1 cellular context compared by ENCODE assay signal in the genomic region with DNA sequence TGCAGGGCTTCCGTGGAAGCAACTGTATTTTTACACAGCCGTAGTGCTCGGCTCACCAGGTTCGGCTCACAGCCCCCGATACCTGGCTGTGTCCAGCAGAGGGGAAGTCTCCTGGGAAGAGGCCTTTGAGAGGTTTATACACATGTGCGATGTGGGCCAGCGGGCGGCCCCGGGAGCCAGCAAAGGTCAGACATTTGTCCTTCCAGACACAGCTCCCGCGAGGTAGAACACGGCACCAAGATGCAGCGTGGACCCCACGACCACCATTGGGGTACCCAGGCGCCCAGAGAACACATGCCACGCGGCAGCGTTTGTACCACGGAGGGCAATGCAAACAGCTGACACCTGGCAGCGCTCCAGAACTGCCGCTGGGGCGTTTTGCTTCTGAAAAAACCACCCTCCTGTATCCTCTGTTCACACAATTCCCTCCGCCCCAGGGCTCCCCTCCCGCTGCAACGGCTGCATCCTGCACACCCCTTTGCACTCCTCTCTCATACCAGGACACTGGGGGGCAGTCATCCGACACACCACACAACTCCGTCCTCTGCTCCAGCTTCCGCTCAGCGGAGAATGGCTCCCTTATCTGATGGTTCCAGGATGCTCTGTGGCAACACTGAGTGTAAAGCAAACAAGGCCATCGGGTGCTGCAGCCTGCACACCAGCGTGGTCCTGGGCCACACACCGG.
TF ChIP-seq lines count a peak whose summit lies in the region.

No MANE protein-coding gene starts in this region.

TF ChIP-seq in K562, 482 proteins besides CTCF, POLR2A, EP300 and RAD21 (continued from another document and continues in another):
- TF ChIP-seq MYNN (IDR thresholded peaks at IDR 0.05) (peak; percentile 24; the same call in 1 of the 2 replicates), MYNN (CRISPR knock-in tag; IDR thresholded peaks at IDR 0.05) (no peak), SRSF7 (optimal IDR thresholded peaks at IDR 0.05; ENCODE audit: low read depth, low read length) (no peak), ZNF436 (CRISPR knock-in tag; IDR thresholded peaks at IDR 0.05) (no peak), ZNF121 (CRISPR knock-in tag; conservative IDR thresholded peaks at IDR 0.05) (no peak), HEY1 (CRISPR knock-in tag; IDR thresholded peaks at IDR 0.05; ENCODE audit: borderline replicate concordance) (no peak), ZNF583 (CRISPR knock-in tag; IDR thresholded peaks at IDR 0.05) (no peak), POLR2B (IDR thresholded peaks at IDR 0.05; ENCODE audit: low read depth, partially characterized antibody) (no peak), CEBPG (CRISPR knock-in tag; IDR thresholded peaks at IDR 0.05) (peak; percentile 43; the same call in 1 of the 2 replicates), CEBPG (tag; conservative IDR thresholded peaks at IDR 0.05 in 1 of 2, IDR thresholded peaks at IDR 0.05 in 1 of 2) (peak; percentile 39 to 62; a peak in 1 of 4 replicates), DPF2 (IDR thresholded peaks at IDR 0.05) (peak; percentile 52), KDM1A (IDR thresholded peaks at IDR 0.05) (peak; percentile 94), MCM2 (IDR thresholded peaks at IDR 0.05; ENCODE audit: low read depth) (no peak), ZNF12 (CRISPR knock-in tag; IDR thresholded peaks at IDR 0.05) (no peak), NCOA1 (IDR thresholded peaks at IDR 0.05; ENCODE audit: low read depth) (no peak), ZNF347 (CRISPR knock-in tag; IDR thresholded peaks at IDR 0.05; ENCODE audit: low read depth) (no peak), CAMTA2 (CRISPR knock-in tag; conservative IDR thresholded peaks at IDR 0.05) (no peak), ZNF77 (CRISPR knock-in tag; IDR thresholded peaks at IDR 0.05) (no peak), ZNF384 (IDR thresholded peaks at IDR 0.05; ENCODE audit: low read depth, low read length) (no peak), ZNF224 (CRISPR knock-in tag; IDR thresholded peaks at IDR 0.05) (no peak), ZNF165 (CRISPR knock-in tag; IDR thresholded peaks at IDR 0.05; ENCODE audit: borderline replicate concordance) (no peak), YY1 (IDR thresholded peaks at IDR 0.05; ENCODE audit: borderline replicate concordance in 1 of 3, control insufficient read depth in 1 of 3, extremely low read depth in 1 of 3, insufficient read depth in 3 of 3, insufficient read length in 1 of 3, insufficient replicate concordance in 2 of 3, low read depth in 1 of 3, low read length in 2 of 3) (no peak), CBX2 (IDR thresholded peaks at IDR 0.05; ENCODE audit: insufficient read depth, low read length, poor library complexity, severe bottlenecking) (no peak), NR4A1 (CRISPR knock-in tag; IDR thresholded peaks at IDR 0.05) (no peak), NR4A1 (tag; IDR thresholded peaks at IDR 0.05) (no peak), HDAC8 (tag; IDR thresholded peaks at IDR 0.05) (no peak), ZEB2 (IDR thresholded peaks at IDR 0.05) (peak; percentile 39; the same call in 1 of the 2 replicates), ZNF76 (CRISPR knock-in tag; IDR thresholded peaks at IDR 0.05; ENCODE audit: borderline replicate concordance) (no peak), PHTF2 (CRISPR knock-in tag; IDR thresholded peaks at IDR 0.05) (no peak), EP400 (IDR thresholded peaks at IDR 0.05) (no peak), EZH2 (IDR thresholded peaks at IDR 0.05; ENCODE audit: borderline replicate concordance, low read depth, low read length) (no peak), SNIP1 (IDR thresholded peaks at IDR 0.05; ENCODE audit: low read depth) (no peak), ZNF253 (CRISPR knock-in tag; conservative IDR thresholded peaks at IDR 0.05) (no peak), TAF15 (IDR thresholded peaks at IDR 0.05; ENCODE audit: low read depth, low read length) (no peak), SMARCA4 (IDR thresholded peaks at IDR 0.05) (no peak; the same call in 1 of the 2 replicates), TRIM28 (IDR thresholded peaks at IDR 0.05) (no peak), ZNF263 (CRISPR knock-in tag; IDR thresholded peaks at IDR 0.05; ENCODE audit: borderline replicate concordance) (no peak), HLTF (IDR thresholded peaks at IDR 0.05) (no peak), HSF4 (CRISPR knock-in tag; IDR thresholded peaks at IDR 0.05; ENCODE audit: borderline replicate concordance) (no peak), NUFIP1 (IDR thresholded peaks at IDR 0.05; ENCODE audit: partially characterized antibody) (no peak), ZNF41 (CRISPR knock-in tag; conservative IDR thresholded peaks at IDR 0.05) (no peak), SRF (CRISPR knock-in tag; IDR thresholded peaks at IDR 0.05) (no peak), ELF4 (CRISPR knock-in tag; IDR thresholded peaks at IDR 0.05) (0 out of 2 replicates have a peak, but pooled peaks have one; percentile 20), ZNF766 (CRISPR knock-in tag; conservative IDR thresholded peaks at IDR 0.05) (no peak), TAF1 (IDR thresholded peaks at IDR 0.05; ENCODE audit: control insufficient read depth, extremely low read depth, insufficient read depth, low read length, severe bottlenecking) (no peak), ATF1 (CRISPR knock-in tag; IDR thresholded peaks at IDR 0.05) (no peak), ATF1 (tag; IDR thresholded peaks at IDR 0.05) (no peak), SAFB2 (IDR thresholded peaks at IDR 0.05; ENCODE audit: borderline replicate concordance, low read depth, low read length, severe bottlenecking) (no peak), PHF20 (IDR thresholded peaks at IDR 0.05; ENCODE audit: partially characterized antibody) (no peak), ZC3H11A (IDR thresholded peaks at IDR 0.05; ENCODE audit: low read depth, low read length) (no peak), L3MBTL2 (IDR thresholded peaks at IDR 0.05) (no peak), FIP1L1 (IDR thresholded peaks at IDR 0.05; ENCODE audit: low read depth, low read length, poor library complexity, severe bottlenecking) (no peak)
- TF ChIP-seq, protein P1, sequence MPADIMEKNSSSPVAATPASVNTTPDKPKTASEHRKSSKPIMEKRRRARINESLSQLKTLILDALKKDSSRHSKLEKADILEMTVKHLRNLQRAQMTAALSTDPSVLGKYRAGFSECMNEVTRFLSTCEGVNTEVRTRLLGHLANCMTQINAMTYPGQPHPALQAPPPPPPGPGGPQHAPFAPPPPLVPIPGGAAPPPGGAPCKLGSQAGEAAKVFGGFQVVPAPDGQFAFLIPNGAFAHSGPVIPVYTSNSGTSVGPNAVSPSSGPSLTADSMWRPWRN (IDR thresholded peaks at IDR 0.05; ENCODE audit: low read depth): no peak
- TF ChIP-seq, protein P2, sequence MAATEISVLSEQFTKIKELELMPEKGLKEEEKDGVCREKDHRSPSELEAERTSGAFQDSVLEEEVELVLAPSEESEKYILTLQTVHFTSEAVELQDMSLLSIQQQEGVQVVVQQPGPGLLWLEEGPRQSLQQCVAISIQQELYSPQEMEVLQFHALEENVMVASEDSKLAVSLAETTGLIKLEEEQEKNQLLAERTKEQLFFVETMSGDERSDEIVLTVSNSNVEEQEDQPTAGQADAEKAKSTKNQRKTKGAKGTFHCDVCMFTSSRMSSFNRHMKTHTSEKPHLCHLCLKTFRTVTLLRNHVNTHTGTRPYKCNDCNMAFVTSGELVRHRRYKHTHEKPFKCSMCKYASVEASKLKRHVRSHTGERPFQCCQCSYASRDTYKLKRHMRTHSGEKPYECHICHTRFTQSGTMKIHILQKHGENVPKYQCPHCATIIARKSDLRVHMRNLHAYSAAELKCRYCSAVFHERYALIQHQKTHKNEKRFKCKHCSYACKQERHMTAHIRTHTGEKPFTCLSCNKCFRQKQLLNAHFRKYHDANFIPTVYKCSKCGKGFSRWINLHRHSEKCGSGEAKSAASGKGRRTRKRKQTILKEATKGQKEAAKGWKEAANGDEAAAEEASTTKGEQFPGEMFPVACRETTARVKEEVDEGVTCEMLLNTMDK (IDR thresholded peaks at IDR 0.05; ENCODE audit: borderline replicate concordance, insufficient read depth, low read depth, low read length, poor library complexity, severe bottlenecking): no peak
- TF ChIP-seq, protein P3, sequence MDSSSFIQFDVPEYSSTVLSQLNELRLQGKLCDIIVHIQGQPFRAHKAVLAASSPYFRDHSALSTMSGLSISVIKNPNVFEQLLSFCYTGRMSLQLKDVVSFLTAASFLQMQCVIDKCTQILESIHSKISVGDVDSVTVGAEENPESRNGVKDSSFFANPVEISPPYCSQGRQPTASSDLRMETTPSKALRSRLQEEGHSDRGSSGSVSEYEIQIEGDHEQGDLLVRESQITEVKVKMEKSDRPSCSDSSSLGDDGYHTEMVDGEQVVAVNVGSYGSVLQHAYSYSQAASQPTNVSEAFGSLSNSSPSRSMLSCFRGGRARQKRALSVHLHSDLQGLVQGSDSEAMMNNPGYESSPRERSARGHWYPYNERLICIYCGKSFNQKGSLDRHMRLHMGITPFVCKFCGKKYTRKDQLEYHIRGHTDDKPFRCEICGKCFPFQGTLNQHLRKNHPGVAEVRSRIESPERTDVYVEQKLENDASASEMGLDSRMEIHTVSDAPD (CRISPR knock-in tag; IDR thresholded peaks at IDR 0.05): no peak
- TF ChIP-seq, protein P4, sequence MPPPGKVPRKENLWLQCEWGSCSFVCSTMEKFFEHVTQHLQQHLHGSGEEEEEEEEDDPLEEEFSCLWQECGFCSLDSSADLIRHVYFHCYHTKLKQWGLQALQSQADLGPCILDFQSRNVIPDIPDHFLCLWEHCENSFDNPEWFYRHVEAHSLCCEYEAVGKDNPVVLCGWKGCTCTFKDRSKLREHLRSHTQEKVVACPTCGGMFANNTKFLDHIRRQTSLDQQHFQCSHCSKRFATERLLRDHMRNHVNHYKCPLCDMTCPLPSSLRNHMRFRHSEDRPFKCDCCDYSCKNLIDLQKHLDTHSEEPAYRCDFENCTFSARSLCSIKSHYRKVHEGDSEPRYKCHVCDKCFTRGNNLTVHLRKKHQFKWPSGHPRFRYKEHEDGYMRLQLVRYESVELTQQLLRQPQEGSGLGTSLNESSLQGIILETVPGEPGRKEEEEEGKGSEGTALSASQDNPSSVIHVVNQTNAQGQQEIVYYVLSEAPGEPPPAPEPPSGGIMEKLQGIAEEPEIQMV (tag; conservative IDR thresholded peaks at IDR 0.05; ENCODE audit: low read depth): no peak
- TF ChIP-seq, protein P5, sequence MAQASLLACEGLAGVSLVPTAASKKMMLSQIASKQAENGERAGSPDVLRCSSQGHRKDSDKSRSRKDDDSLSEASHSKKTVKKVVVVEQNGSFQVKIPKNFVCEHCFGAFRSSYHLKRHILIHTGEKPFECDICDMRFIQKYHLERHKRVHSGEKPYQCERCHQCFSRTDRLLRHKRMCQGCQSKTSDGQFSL (CRISPR knock-in tag; IDR thresholded peaks at IDR 0.05): no peak
- TF ChIP-seq, protein P5 (tag; IDR thresholded peaks at IDR 0.05): no peak
- TF ChIP-seq, protein P6, sequence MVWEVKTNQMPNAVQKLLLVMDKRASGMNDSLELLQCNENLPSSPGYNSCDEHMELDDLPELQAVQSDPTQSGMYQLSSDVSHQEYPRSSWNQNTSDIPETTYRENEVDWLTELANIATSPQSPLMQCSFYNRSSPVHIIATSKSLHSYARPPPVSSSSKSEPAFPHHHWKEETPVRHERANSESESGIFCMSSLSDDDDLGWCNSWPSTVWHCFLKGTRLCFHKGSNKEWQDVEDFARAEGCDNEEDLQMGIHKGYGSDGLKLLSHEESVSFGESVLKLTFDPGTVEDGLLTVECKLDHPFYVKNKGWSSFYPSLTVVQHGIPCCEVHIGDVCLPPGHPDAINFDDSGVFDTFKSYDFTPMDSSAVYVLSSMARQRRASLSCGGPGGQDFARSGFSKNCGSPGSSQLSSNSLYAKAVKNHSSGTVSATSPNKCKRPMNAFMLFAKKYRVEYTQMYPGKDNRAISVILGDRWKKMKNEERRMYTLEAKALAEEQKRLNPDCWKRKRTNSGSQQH (CRISPR knock-in tag; IDR thresholded peaks at IDR 0.05): no peak
- TF ChIP-seq, protein P7, sequence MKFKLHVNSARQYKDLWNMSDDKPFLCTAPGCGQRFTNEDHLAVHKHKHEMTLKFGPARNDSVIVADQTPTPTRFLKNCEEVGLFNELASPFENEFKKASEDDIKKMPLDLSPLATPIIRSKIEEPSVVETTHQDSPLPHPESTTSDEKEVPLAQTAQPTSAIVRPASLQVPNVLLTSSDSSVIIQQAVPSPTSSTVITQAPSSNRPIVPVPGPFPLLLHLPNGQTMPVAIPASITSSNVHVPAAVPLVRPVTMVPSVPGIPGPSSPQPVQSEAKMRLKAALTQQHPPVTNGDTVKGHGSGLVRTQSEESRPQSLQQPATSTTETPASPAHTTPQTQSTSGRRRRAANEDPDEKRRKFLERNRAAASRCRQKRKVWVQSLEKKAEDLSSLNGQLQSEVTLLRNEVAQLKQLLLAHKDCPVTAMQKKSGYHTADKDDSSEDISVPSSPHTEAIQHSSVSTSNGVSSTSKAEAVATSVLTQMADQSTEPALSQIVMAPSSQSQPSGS (CRISPR knock-in tag; IDR thresholded peaks at IDR 0.05): no peak
- TF ChIP-seq, protein P8, sequence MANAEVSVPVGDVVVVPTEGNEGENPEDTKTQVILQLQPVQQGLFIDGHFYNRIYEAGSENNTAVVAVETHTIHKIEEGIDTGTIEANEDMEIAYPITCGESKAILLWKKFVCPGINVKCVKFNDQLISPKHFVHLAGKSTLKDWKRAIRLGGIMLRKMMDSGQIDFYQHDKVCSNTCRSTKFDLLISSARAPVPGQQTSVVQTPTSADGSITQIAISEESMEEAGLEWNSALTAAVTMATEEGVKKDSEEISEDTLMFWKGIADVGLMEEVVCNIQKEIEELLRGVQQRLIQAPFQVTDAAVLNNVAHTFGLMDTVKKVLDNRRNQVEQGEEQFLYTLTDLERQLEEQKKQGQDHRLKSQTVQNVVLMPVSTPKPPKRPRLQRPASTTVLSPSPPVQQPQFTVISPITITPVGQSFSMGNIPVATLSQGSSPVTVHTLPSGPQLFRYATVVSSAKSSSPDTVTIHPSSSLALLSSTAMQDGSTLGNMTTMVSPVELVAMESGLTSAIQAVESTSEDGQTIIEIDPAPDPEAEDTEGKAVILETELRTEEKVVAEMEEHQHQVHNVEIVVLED (CRISPR knock-in tag; IDR thresholded peaks at IDR 0.05): no peak
- TF ChIP-seq, protein P9, sequence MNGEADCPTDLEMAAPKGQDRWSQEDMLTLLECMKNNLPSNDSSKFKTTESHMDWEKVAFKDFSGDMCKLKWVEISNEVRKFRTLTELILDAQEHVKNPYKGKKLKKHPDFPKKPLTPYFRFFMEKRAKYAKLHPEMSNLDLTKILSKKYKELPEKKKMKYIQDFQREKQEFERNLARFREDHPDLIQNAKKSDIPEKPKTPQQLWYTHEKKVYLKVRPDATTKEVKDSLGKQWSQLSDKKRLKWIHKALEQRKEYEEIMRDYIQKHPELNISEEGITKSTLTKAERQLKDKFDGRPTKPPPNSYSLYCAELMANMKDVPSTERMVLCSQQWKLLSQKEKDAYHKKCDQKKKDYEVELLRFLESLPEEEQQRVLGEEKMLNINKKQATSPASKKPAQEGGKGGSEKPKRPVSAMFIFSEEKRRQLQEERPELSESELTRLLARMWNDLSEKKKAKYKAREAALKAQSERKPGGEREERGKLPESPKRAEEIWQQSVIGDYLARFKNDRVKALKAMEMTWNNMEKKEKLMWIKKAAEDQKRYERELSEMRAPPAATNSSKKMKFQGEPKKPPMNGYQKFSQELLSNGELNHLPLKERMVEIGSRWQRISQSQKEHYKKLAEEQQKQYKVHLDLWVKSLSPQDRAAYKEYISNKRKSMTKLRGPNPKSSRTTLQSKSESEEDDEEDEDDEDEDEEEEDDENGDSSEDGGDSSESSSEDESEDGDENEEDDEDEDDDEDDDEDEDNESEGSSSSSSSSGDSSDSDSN (IDR thresholded peaks at IDR 0.05; ENCODE audit: borderline replicate concordance in 1 of 2, low read depth in 2 of 2, low read length in 2 of 2): no peak
